ENCODE assay signal across 23 cellular contexts in genomic region chr6:125231574-125232343, GRCh38.
A peak's percentile ranks its signal among the peaks of the same experiment; 100 is the strongest.
DNase-seq lines count a peak whose midpoint lies in the region; ATAC-seq, FAIRE-seq and TF ChIP-seq lines count a peak whose summit lies in the region.
"Had no signal": no experiment of that assay in that cellular context is flagged by ENCODE, and none has a peak within 500 bp of the region (broad histone marks: within the 10 kb centered on the region; RNA-seq: fewer than 3 reads in every experiment).

No MANE protein-coding gene starts in this region.

- H3K4me2 ChIP-seq in K562 (ENCODE audit: insufficient read depth, low read length) = no peak overlapping the region

- ATAC-seq in K562 (no peak), psoas muscle (peak; percentile 38 to 46 (median 40)), GM18867 (IDR thresholded peaks at IDR 0.05; ENCODE audit: unreplicated experiment) (no peak)

- H3K4me1 ChIP-seq in K562 (replicated peaks in 1 of 2; ENCODE audit: control insufficient read depth in 2 of 2, insufficient read depth in 2 of 2, low read length in 2 of 2) = no peaks in the 10 kb centered on the region; a peak in 1 of 5 replicates
- H3K4me1 ChIP-seq in psoas muscle = peaks cover 45% of the 10 kb centered on the region
- H3K4me1 ChIP-seq: BE2C had no signal

- no peaks in the 10 kb centered on the region for H3K9me3 ChIP-seq in K562 (replicated peaks; ENCODE audit: control insufficient read depth, insufficient read depth, low read depth, low read length)
- no peaks in the 10 kb centered on the region for H3K9me3 ChIP-seq in psoas muscle
- H3K9me3 ChIP-seq: BE2C had no signal

- H3K4me3 ChIP-seq in K562 (no peak overlapping the region), psoas muscle (peak overlapping the region; percentile 30)

- no peak for TF ChIP-seq CTCF in K562 (IDR thresholded peaks at IDR 0.05 in 2 of 3, conservative IDR thresholded peaks at IDR 0.05 in 1 of 3; ENCODE audit: insufficient read depth in 2 of 3, low read depth in 1 of 3, low read length in 3 of 3)
- TF ChIP-seq CTCF in psoas muscle (IDR thresholded peaks at IDR 0.05) = no peak
- TF ChIP-seq CTCF in GM13977 (IDR thresholded peaks at IDR 0.05; ENCODE audit: extremely low read depth, insufficient read depth, missing control alignments) = no peak

- no peaks in the 10 kb centered on the region for H3K9me1 ChIP-seq in K562 (ENCODE audit: control insufficient read depth, insufficient read depth, low read length)

- H3K36me3 ChIP-seq in K562 (ENCODE audit: control insufficient read depth, insufficient read depth, low read length) (no peaks in the 10 kb centered on the region; the same call in 1 of the 3 replicates), psoas muscle (ENCODE audit: insufficient read depth in 1 of 2, low read depth in 1 of 2) (no peaks in the 10 kb centered on the region)
- H3K36me3 ChIP-seq: BE2C had no signal

- no peaks in the 10 kb centered on the region for H4K20me1 ChIP-seq in K562 (replicated peaks; ENCODE audit: control insufficient read depth, insufficient read depth, low read length)

- POLR2A ChIA-PET in K562 (lab: Yijun Ruan, JAX) = no interaction called here

- CTCF ChIA-PET in K562 (lab: Yijun Ruan, JAX; ENCODE audit: low intra/inter-chr PET ratio) = no interaction called here

- BruUV-seq in K562 (replicated peaks; lab: Mats Ljungman, UMichigan) = TSS peak; percentile 6

- H3K9ac ChIP-seq in K562 (ENCODE audit: insufficient read depth in 1 of 2, low read depth in 2 of 2, low read length in 2 of 2) = no peak overlapping the region

- intact Hi-C loops in K562 (cut with micrococcal nuclease) (no loop called here), psoas muscle (cut with DNase I) (no loop called here)

- in situ Hi-C loops in K562 (cut with MboI) = no loop called here
- in situ Hi-C loops in GM13977 (cut with MboI; ENCODE audit: low pct_unique_long_range_greater_than_20kb, low sequenced_read_pairs, unreplicated experiment) = no loop called here

- H3K27me3 ChIP-seq in K562 (ENCODE audit: control insufficient read depth in 2 of 2, insufficient read depth in 2 of 2, low read length in 2 of 2) = no peaks in the 10 kb centered on the region
- no peaks in the 10 kb centered on the region for H3K27me3 ChIP-seq in psoas muscle (ENCODE audit: insufficient read depth in 3 of 3, low read length in 2 of 3)
- H3K27me3 ChIP-seq: BE2C had no signal

- H3K27ac ChIP-seq in K562 (ENCODE audit: extremely low read depth, low read depth, low read length) (no peak overlapping the region), psoas muscle (peak overlapping the region; percentile 69)

- TF ChIP-seq POLR2A in K562 (conservative IDR thresholded peaks at IDR 0.05) = no peak

- TF ChIP-seq RAD21 in K562 (CRISPR knock-in tag; conservative IDR thresholded peaks at IDR 0.05 in 1 of 2, IDR thresholded peaks at IDR 0.05 in 1 of 2) = no peak

- H3K79me2 ChIP-seq in K562 (ENCODE audit: control insufficient read depth, insufficient read depth, low read length) = no peaks in the 10 kb centered on the region

- WGBS in K562 (ENCODE audit: insufficient coverage, low coverage, missing lambda C conversion rate) = 71% methylated on average over 7 of the region's 7 CpGs
- WGBS in psoas muscle, 3 donors = 74 to 78% (median 74%) methylated on average over 7 of the region's 7 CpGs

- TF ChIP-seq EP300 in K562 (IDR thresholded peaks at IDR 0.05; ENCODE audit: low read length) = no peak

- no peak overlapping the region for H2AFZ ChIP-seq in K562 (ENCODE audit: low read depth, low read length)

- FAIRE-seq in K562 (lab: Jason Lieb, UNC) = no peak
- FAIRE-seq: A204.1, GM12891, GM18507, RCC 7860 had no signal

- DNase-seq in EL = peak; percentile 21
- DNase-seq in LoVo (ENCODE audit: low spot score) = peak; percentile 46
- no peak for DNase-seq in K562 (ENCODE audit: extremely low read depth in 1 of 4, low spot score in 3 of 4)
- DNase-seq in psoas muscle = no peak
- DNase-seq in activated naive CD4-positive, alpha-beta T cell treated with Interleukin-2 at 50 U/mL for 16 hours = no peak
- DNase-seq in GM13977 (ENCODE audit: low spot score) = no peak
- no peak for DNase-seq in NCI-H2107 (lab: John Stamatoyannopoulos, UW)
- DNase-seq: BE2C; CD4-positive, alpha-beta T cell; H7; KBM-7; NCI-H1048; NCI-H1436; NCI-H2029; NCI-H2171; NCI-H526 treated with DMSO at 0.1 percent for 48 hours; NK-92 treated with Interleukin-12 subunit alpha and Interleukin-12 subunit beta, amount 100 ng/mL, for 24 hours; Right ventricle myocardium superior had no signal

TF ChIP-seq in K562, 482 proteins besides CTCF, POLR2A, EP300 and RAD21:
- TF ChIP-seq MTA3 (IDR thresholded peaks at IDR 0.05; ENCODE audit: borderline replicate concordance) (no peak), THRAP3 (IDR thresholded peaks at IDR 0.05; ENCODE audit: borderline replicate concordance) (no peak), ZNF699 (CRISPR knock-in tag; IDR thresholded peaks at IDR 0.05; ENCODE audit: insufficient replicate concordance) (no peak), BDP1 (IDR thresholded peaks at IDR 0.05; ENCODE audit: insufficient read depth, insufficient read length) (no peak), NR3C1 (CRISPR knock-in tag; IDR thresholded peaks at IDR 0.05) (no peak), ZNF644 (tag; IDR thresholded peaks at IDR 0.05; ENCODE audit: low read depth) (no peak), ZFPM2 (CRISPR knock-in tag; IDR thresholded peaks at IDR 0.05) (no peak), CREB3L1 (IDR thresholded peaks at IDR 0.05; ENCODE audit: borderline replicate concordance, low read depth) (no peak), SLC30A9 (CRISPR knock-in tag; IDR thresholded peaks at IDR 0.05) (no peak), ZFP1 (CRISPR knock-in tag; IDR thresholded peaks at IDR 0.05) (no peak), NR4A1 (CRISPR knock-in tag; IDR thresholded peaks at IDR 0.05) (no peak), NR4A1 (tag; IDR thresholded peaks at IDR 0.05) (no peak), USF2 (CRISPR knock-in tag; IDR thresholded peaks at IDR 0.05) (no peak)
- TF ChIP-seq, protein P1, sequence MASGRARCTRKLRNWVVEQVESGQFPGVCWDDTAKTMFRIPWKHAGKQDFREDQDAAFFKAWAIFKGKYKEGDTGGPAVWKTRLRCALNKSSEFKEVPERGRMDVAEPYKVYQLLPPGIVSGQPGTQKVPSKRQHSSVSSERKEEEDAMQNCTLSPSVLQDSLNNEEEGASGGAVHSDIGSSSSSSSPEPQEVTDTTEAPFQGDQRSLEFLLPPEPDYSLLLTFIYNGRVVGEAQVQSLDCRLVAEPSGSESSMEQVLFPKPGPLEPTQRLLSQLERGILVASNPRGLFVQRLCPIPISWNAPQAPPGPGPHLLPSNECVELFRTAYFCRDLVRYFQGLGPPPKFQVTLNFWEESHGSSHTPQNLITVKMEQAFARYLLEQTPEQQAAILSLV (tag; IDR thresholded peaks at IDR 0.05) = no peak
TF ChIP-seq in K562: peak in this region for 0.

Comparison
In these comparisons a context has a peak if more than half of its experiments do, and no peak if none do; other contexts are left out.
1. DNase-seq: peak in EL (single experiment) and LoVo (single experiment); none in K562 (0 of 4), psoas muscle (0 of 2), activated naive CD4-positive, alpha-beta T cell treated with Interleukin-2 at 50 U/mL for 16 hours (single experiment), GM13977 (single experiment) and NCI-H2107 (single experiment).
2. ATAC-seq: peak in psoas muscle (4 of 4); none in K562 (single experiment) and GM18867 (single experiment).